Comparison of ENCODE assay signal across 8 cellular contexts in the genomic region with DNA sequence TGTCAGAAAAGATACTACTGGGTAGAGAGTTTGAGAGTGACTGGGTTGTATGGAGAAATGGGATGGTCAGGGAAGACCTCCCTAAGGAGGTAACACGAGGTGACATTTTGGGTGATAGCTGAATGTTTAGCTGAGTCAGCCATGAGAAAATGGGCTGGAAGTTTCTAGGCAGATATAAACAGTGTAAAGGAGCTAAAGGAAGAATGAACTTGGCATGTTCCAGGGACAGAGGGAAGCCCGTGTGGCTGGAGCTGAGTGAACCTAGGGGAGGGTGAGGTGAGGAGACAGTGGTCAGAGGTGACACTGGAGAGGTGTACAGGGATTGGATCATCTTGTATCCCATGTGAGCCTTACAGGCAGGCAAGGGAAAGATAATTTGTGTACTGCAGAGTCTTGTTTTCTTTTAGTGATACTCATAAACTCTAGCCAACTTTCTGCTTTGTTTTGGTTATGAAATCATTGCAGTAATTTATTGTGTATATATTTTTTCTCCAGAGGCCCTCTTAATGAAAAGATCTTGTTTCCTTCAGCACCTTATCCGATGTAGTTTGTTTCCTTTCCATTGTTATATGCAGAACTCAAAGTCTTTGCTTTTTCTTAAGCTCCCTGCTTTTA. TPM values are rescaled to one million over a fixed set of nuclear protein-coding genes. Genes with fewer than 3 reads are reported as not detected.
DNase-seq lines count a peak whose midpoint lies in the region; ATAC-seq and TF ChIP-seq lines count a peak whose summit lies in the region.

No MANE protein-coding gene starts in this region.

- no peak overlapping the region for H3K27ac ChIP-seq in PC-9
- H3K27ac ChIP-seq in epithelial cell of prostate, result peak overlapping the region; percentile 68
- peak overlapping the region; percentile 91 to 92 for H3K27ac ChIP-seq in prostate gland

- H3K36me3 ChIP-seq in PC-9 (ENCODE audit: low read depth), result no peaks in the 10 kb centered on the region
- H3K36me3 ChIP-seq in prostate gland, result no peaks in the 10 kb centered on the region

- H2AFZ ChIP-seq in PC-9, result no peak overlapping the region

- intact Hi-C loops in PC-9 (cut with micrococcal nuclease; ENCODE audit: unreplicated experiment) (loop anchor here (2.0 kb wide), 1 partner anchor 43 kb away; no protein-coding TSS in a partner anchor), prostate gland (cut with DNase I) (no loop called here), head of caudate nucleus (cut with DNase I) (no loop called here)

- no peak for TF ChIP-seq POLR2A in prostate gland (IDR thresholded peaks at IDR 0.05)

- 18% methylated on average over 3 of the region's 3 CpGs for WGBS in prostate gland

- no TSS peak for BruUV-seq in PC-9 (replicated peaks; lab: Mats Ljungman, UMichigan)

- H3K4me1 ChIP-seq in PC-9 (replicated peaks; ENCODE audit: insufficient read depth) (peaks cover 9% of the 10 kb centered on the region), prostate gland (replicated peaks) (no peaks in the 10 kb centered on the region)

- H3K4me3 ChIP-seq in PC-9, result no peak overlapping the region
- peak overlapping the region in 1 of 2 donors; percentile 71 for H3K4me3 ChIP-seq in prostate gland

- POLR2A ChIA-PET in PC-9 (lab: Charles Lee; ENCODE audit: unreplicated experiment), result interaction anchor here (1.1 kb wide), 1 partner anchor 16 kb away, joined by 5 read pairs; no protein-coding TSS in a partner anchor

- DNase-seq in ELR (ENCODE audit: low read depth), result peak; percentile 27
- no peak for DNase-seq in PC-9
- no peak for DNase-seq in epithelial cell of prostate (ENCODE audit: low read depth, low spot score)
- DNase-seq in prostate gland (ENCODE audit: low spot score), result peak; percentile 14
- DNase-seq in NOMO-1 treated with dmso at 0.1 percent for 144 hours (lab: John Stamatoyannopoulos, UW; ENCODE audit: unreplicated experiment), result no peak
- DNase-seq in GOT3 (lab: John Stamatoyannopoulos, UW), result no peak
- DNase-seq in head of caudate nucleus, result no peak

- H3K4me2 ChIP-seq in PC-9, result peak overlapping the region; percentile 83; the same call in 1 of the 2 replicates

- H3F3A ChIP-seq in PC-9 (ENCODE audit: insufficient read depth, low read depth), result no peaks in the 10 kb centered on the region

- H3K79me2 ChIP-seq in PC-9 (ENCODE audit: low read depth), result peaks cover 21% of the 10 kb centered on the region

- H3K9me3 ChIP-seq in PC-9 (ENCODE audit: insufficient read depth, low read depth) (no peaks in the 10 kb centered on the region), prostate gland (no peaks in the 10 kb centered on the region)

- TF ChIP-seq CTCF in PC-9 (conservative IDR thresholded peaks at IDR 0.05), result no peak
- TF ChIP-seq CTCF in prostate gland (IDR thresholded peaks at IDR 0.05), result no peak

- H3K9me2 ChIP-seq in PC-9 (ENCODE audit: insufficient read depth), result no peaks in the 10 kb centered on the region

- no peaks in the 10 kb centered on the region for H3K27me3 ChIP-seq in PC-9 (ENCODE audit: insufficient read depth, low read depth)
- no peaks in the 10 kb centered on the region for H3K27me3 ChIP-seq in prostate gland (replicated peaks; ENCODE audit: insufficient read depth)

- CTCF ChIA-PET in PC-9 (lab: Charles Lee), result no interaction called here

- no peaks in the 10 kb centered on the region for H4K20me1 ChIP-seq in PC-9 (ENCODE audit: insufficient read depth)

- ATAC-seq in HG03045 (IDR thresholded peaks at IDR 0.05; ENCODE audit: unreplicated experiment), result no peak

RNA-seq across cellular contexts. Expression of gene STARD3NL, which starts 1.8 kb away (rescaled TPM):
- total RNA-seq in PC-9 (2021) (30.2 and 41.4 TPM in 2 replicates), prostate gland (10 to 100 TPM; 49.0 to 78.3 TPM)

Comparison
In these comparisons a context has a peak if more than half of its experiments do, and no peak if none do; other contexts are left out.
1. DNase-seq: peak in ELR (single experiment) and prostate gland (single experiment); none in PC-9 (0 of 2), epithelial cell of prostate (single experiment), NOMO-1 treated with dmso at 0.1 percent for 144 hours (single experiment), GOT3 (single experiment) and head of caudate nucleus (0 of 42).